Comparison of ENCODE assay signal across 11 cellular contexts in the genomic region with DNA sequence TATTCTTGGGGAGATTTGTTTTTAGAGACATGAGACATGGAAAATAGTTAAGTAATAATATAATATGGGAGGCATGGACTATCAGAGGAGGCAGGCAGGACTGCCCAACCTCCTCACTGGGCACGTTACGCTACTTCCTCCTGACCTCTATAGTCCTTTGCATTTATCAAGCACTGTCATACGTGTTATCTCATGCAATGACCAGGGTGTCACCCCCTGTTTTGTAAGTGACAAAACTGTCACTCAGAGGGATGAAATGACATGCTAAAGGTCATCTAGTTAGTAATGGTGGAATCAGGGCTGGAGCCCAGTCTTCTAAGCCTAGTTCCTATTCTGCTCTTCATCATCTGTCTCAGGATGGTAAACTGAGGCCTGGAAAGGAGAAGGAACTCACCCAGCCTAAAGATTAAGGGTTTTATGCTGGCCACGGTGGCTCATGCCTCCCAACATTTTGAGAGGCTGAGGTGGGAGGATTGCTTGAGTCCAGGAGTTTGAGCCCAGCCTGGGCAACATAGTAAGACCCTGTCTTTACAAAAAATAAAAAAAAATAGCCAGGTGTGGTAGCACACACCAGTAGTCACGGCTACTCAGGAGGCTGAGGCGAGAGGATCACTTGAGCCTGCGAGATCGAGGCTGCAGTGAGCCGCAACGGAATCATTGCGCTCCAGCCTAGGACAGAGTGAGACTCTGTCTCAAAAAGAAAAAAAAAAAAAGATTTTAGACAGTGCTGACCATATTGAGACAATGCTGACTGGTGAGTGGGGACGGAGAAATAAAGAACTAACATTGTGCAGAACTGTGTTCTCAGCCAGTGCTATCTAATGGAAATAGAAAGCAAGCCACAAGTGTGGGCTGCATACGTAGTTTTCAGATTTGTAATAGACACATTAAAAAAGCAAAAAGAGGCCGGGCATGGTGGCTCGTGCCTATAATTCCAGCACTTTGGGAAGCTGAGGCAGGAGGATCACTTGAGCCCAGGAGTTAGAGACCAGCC.
DNase-seq lines count a peak whose midpoint lies in the region; ATAC-seq and TF ChIP-seq lines count a peak whose summit lies in the region.
"Had no signal": no experiment of that assay in that cellular context is flagged by ENCODE, and none has a peak within 500 bp of the region (broad histone marks: within the 10 kb centered on the region; RNA-seq: fewer than 3 reads in every experiment).

No MANE protein-coding gene starts in this region.

- no peak for TF ChIP-seq EP300 in transverse colon (IDR thresholded peaks at IDR 0.05; ENCODE audit: low read depth)

- intact Hi-C loops in cardiac septum (cut with DNase I) (no loop called here), Right ventricle myocardium inferior (cut with DNase I) (no loop called here), transverse colon (cut with DNase I; ENCODE audit: low total_unique reads) (no loop called here)

- no peaks in the 10 kb centered on the region for H3K27me3 ChIP-seq in transverse colon
- H3K27me3 ChIP-seq in osteoblast (ENCODE audit: insufficient read depth, low read length) = no peaks in the 10 kb centered on the region
- H3K27me3 ChIP-seq: body of pancreas, neural progenitor cell had no signal

- H3K4me2 ChIP-seq in osteoblast (ENCODE audit: insufficient read depth, low read length) = no peak overlapping the region

- no peak overlapping the region for H2AFZ ChIP-seq in osteoblast (ENCODE audit: low read length)
- H2AFZ ChIP-seq: neural progenitor cell had no signal

- H3K79me2 ChIP-seq in osteoblast (ENCODE audit: insufficient read depth, low read length) = no peaks in the 10 kb centered on the region

- DNase-seq in cardiac septum (ENCODE audit: low spot score) (peak; percentile 20), Right ventricle myocardium inferior (ENCODE audit: missing footprints) (no peak), OCI-M1 (lab: John Stamatoyannopoulos, UW) (peak; percentile 80), erythroblast (lab: John Stamatoyannopoulos, UW) (peak; percentile 76 to 91), transverse colon (no peak), HuH-7 (ENCODE audit: low spot score) (no peak), cortex of kidney (lab: John Stamatoyannopoulos, UW) (no peak), osteoblast (ENCODE audit: insufficient read length, low spot score, missing footprints) (no peak)
- DNase-seq: body of pancreas had no signal

- H3K4me3 ChIP-seq in transverse colon = no peak overlapping the region
- H3K4me3 ChIP-seq in osteoblast (ENCODE audit: insufficient read depth, low read length) = no peak overlapping the region
- H3K4me3 ChIP-seq: body of pancreas, neural progenitor cell had no signal

- no peaks in the 10 kb centered on the region for H4K20me1 ChIP-seq in osteoblast (ENCODE audit: insufficient read depth, low read length)

- no peak for TF ChIP-seq POLR2A in erythroblast (IDR thresholded peaks at IDR 0.05; ENCODE audit: low read length)
- no peak for TF ChIP-seq POLR2A in transverse colon (IDR thresholded peaks at IDR 0.05)

- H3K27ac ChIP-seq in transverse colon = peak overlapping the region in 3 of 4 donors; percentile 47 to 61 (median 52)
- H3K27ac ChIP-seq in osteoblast (ENCODE audit: low read depth, low read length) = no peak overlapping the region
- H3K27ac ChIP-seq: body of pancreas, neural progenitor cell had no signal

- TF ChIP-seq CTCF in transverse colon (IDR thresholded peaks at IDR 0.05) (no peak), osteoblast (IDR thresholded peaks at IDR 0.05; ENCODE audit: extremely low read depth, low read depth, low read length) (no peak)

- 83 to 86% methylated on average over 13 to 15 of the region's 15 CpGs for WGBS in transverse colon (ENCODE audit: low coverage in 1 of 2), 2 donors

- H3K4me1 ChIP-seq in transverse colon (peaks cover 0 to 3% (median under 1%) of the 10 kb centered on the region in 4 donors), osteoblast (ENCODE audit: insufficient read depth, low read length) (no peaks in the 10 kb centered on the region)
- H3K4me1 ChIP-seq: body of pancreas had no signal

- H3K36me3 ChIP-seq in transverse colon (no peaks in the 10 kb centered on the region), osteoblast (ENCODE audit: insufficient read depth, low read length) (no peaks in the 10 kb centered on the region)
- H3K36me3 ChIP-seq: neural progenitor cell had no signal

- H3K9me3 ChIP-seq in transverse colon = no peaks in the 10 kb centered on the region
- H3K9me3 ChIP-seq in osteoblast (ENCODE audit: low read depth, low read length) = no peaks in the 10 kb centered on the region
- H3K9me3 ChIP-seq: body of pancreas had no signal

- ATAC-seq in Right ventricle myocardium inferior = no peak
- ATAC-seq: body of pancreas, esophagus mucosa had no signal

- in situ Hi-C loops in transverse colon (cut with MboI; ENCODE audit: low pct_ligation_motif_present in 1 of 4, low pct_unique_long_range_greater_than_20kb in 1 of 4, low sequenced_read_pairs in 3 of 4) = no loop called here

Comparison
In these comparisons a context has a peak if more than half of its experiments do, and no peak if none do; other contexts are left out.
1. DNase-seq: peak in cardiac septum (single experiment), OCI-M1 (single experiment) and erythroblast (2 of 2); none in Right ventricle myocardium inferior (single experiment), transverse colon (single experiment), HuH-7 (single experiment), cortex of kidney (single experiment) and osteoblast (single experiment).